In genomic region chrX:7852166-7852565, GRCh38 we compare ENCODE assay signal across 17 cellular contexts. TPM values are rescaled to one million over a fixed set of nuclear protein-coding genes. Genes with fewer than 3 reads are reported as not detected.
DNase-seq lines count a peak whose midpoint lies in the region; ATAC-seq and TF ChIP-seq lines count a peak whose summit lies in the region.
"Had no signal": no experiment of that assay in that cellular context is flagged by ENCODE, and none has a peak within 500 bp of the region (broad histone marks: within the 10 kb centered on the region; RNA-seq: fewer than 3 reads in every experiment).

No MANE protein-coding gene starts in this region.

- H2AFZ ChIP-seq in H9 (ENCODE audit: low read length): no peak overlapping the region

- H3K36me3 Mint-ChIP-seq in H9 (ENCODE audit: insufficient read depth in 1 of 3, low read depth in 3 of 3) (no peaks in the 10 kb centered on the region), glutamatergic neuron (ENCODE audit: unreplicated experiment) (no peaks in the 10 kb centered on the region)
- no peaks in the 10 kb centered on the region for H3K36me3 Mint-ChIP-seq in stimulated activated naive B cell treated with anti-CD40 and anti-IgM and Interleukin-4, amounts not matched to agents 10 μg/mL and 1 μg/mL and 100 μg/mL, for 72 hours

- H3K27ac ChIP-seq in H9 (ENCODE audit: insufficient read length, low read depth, low read length): no peak overlapping the region
- H3K27ac ChIP-seq: 22Rv1, SJCRH30 had no signal

- H3K4me3 Mint-ChIP-seq in H9 (no peak overlapping the region), glutamatergic neuron (ENCODE audit: unreplicated experiment) (no peak overlapping the region)
- H3K4me3 Mint-ChIP-seq in stimulated activated naive B cell treated with anti-CD40 and anti-IgM and Interleukin-4, amounts not matched to agents 10 μg/mL and 1 μg/mL and 100 μg/mL, for 72 hours: no peak overlapping the region

- H3K14ac ChIP-seq in H9 (ENCODE audit: insufficient read depth, low read length): no peak overlapping the region

- no peak overlapping the region for H2BK20ac ChIP-seq in H9 (ENCODE audit: low read depth, low read length, poor library complexity, severe bottlenecking)

- no peak overlapping the region for H2BK120ac ChIP-seq in H9 (ENCODE audit: low read depth, low read length, poor library complexity, severe bottlenecking)

- no peak overlapping the region for H4K8ac ChIP-seq in H9 (replicated peaks; ENCODE audit: insufficient read length, low read depth, low read length)

- no CpG with 5 or more reads among the region's 1 CpG for WGBS in H9 (ENCODE audit: extremely low coverage, insufficient read length, low lambda C conversion rate)

- no peaks in the 10 kb centered on the region for H3K9me3 ChIP-seq in H9 (ENCODE audit: control insufficient read depth, low read depth, low read length)
- H3K9me3 ChIP-seq: SJCRH30 had no signal

- H2BK5ac ChIP-seq in H9 (ENCODE audit: insufficient read length, low read length): no peak overlapping the region

- no peaks in the 10 kb centered on the region for H3K79me1 ChIP-seq in H9 (ENCODE audit: insufficient read depth, low read depth, low read length, poor library complexity, severe bottlenecking)

- H2AK5ac ChIP-seq in H9 (ENCODE audit: insufficient read length, low read length): no peak overlapping the region

- H3K79me2 ChIP-seq in H9 (ENCODE audit: insufficient read depth, low read length): no peaks in the 10 kb centered on the region

- no peaks in the 10 kb centered on the region; the same call in 1 of the 2 replicates for H3K4me1 ChIP-seq in H9 (ENCODE audit: insufficient read depth, low read length)
- H3K4me1 ChIP-seq: SJCRH30 had no signal

- no peaks in the 10 kb centered on the region for H3K9me3 Mint-ChIP-seq in H9
- no peaks in the 10 kb centered on the region for H3K9me3 Mint-ChIP-seq in glutamatergic neuron (ENCODE audit: unreplicated experiment)
- peaks cover 0 to 4% of the 10 kb centered on the region in 2 donors for H3K9me3 Mint-ChIP-seq in stimulated activated naive B cell treated with anti-CD40 and anti-IgM and Interleukin-4, amounts not matched to agents 10 μg/mL and 1 μg/mL and 100 μg/mL, for 72 hours

- no peak overlapping the region for H4K5ac ChIP-seq in H9 (ENCODE audit: insufficient read length, low read depth, low read length)

- H3K27me3 Mint-ChIP-seq in H9 (ENCODE audit: low read depth) (no peaks in the 10 kb centered on the region; the same call in 1 of the 2 replicates), glutamatergic neuron (ENCODE audit: unreplicated experiment) (no peaks in the 10 kb centered on the region)
- peaks cover 5% of the 10 kb centered on the region in 2 donors for H3K27me3 Mint-ChIP-seq in stimulated activated naive B cell treated with anti-CD40 and anti-IgM and Interleukin-4, amounts not matched to agents 10 μg/mL and 1 μg/mL and 100 μg/mL, for 72 hours

- H3K27ac Mint-ChIP-seq in H9: no peak overlapping the region
- no peak overlapping the region for H3K27ac Mint-ChIP-seq in glutamatergic neuron (ENCODE audit: unreplicated experiment)
- no peak overlapping the region for H3K27ac Mint-ChIP-seq in stimulated activated naive B cell treated with anti-CD40 and anti-IgM and Interleukin-4, amounts not matched to agents 10 μg/mL and 1 μg/mL and 100 μg/mL, for 72 hours

- in situ Hi-C loops in SK-MEL-5 (cut with HindIII; ENCODE audit: low pct_unique_long_range_greater_than_20kb, low sequenced_read_pairs): no loop called here

- peaks cover 0 to 6% of the 10 kb centered on the region in 2 experiments; a peak in 2 of 4 replicates for H3K4me1 Mint-ChIP-seq in H9
- H3K4me1 Mint-ChIP-seq in glutamatergic neuron (ENCODE audit: low read depth, unreplicated experiment): no peaks in the 10 kb centered on the region
- no peaks in the 10 kb centered on the region for H3K4me1 Mint-ChIP-seq in stimulated activated naive B cell treated with anti-CD40 and anti-IgM and Interleukin-4, amounts not matched to agents 10 μg/mL and 1 μg/mL and 100 μg/mL, for 72 hours

- no peak for ATAC-seq in stimulated activated naive B cell treated with anti-CD40 and anti-IgM and Interleukin-4, amounts not matched to agents 10 μg/mL and 1 μg/mL and 100 μg/mL, for 72 hours (replicated peaks)
- ATAC-seq: Panc1 had no signal

- no peak overlapping the region for H3K9ac ChIP-seq in H9 (ENCODE audit: extremely low read depth, insufficient read length, low read length)

- no peak overlapping the region for H3K4ac ChIP-seq in H9 (ENCODE audit: low read depth, low read length)

- H4K91ac ChIP-seq in H9 (ENCODE audit: insufficient read length, low read depth, low read length): no peak overlapping the region

- no peaks in the 10 kb centered on the region for H4K20me1 ChIP-seq in H9 (ENCODE audit: control insufficient read depth, insufficient read depth, insufficient read length)

- no peak overlapping the region for H3K18ac ChIP-seq in H9 (ENCODE audit: insufficient read length, low read depth, low read length)

- TF ChIP-seq CTCF in H9 (conservative IDR thresholded peaks at IDR 0.05) (peak; percentile 69), glutamatergic neuron (IDR thresholded peaks at IDR 0.05; ENCODE audit: partially characterized antibody, unreplicated experiment) (no peak)

- H2BK15ac ChIP-seq in H9 (ENCODE audit: low read depth, low read length): no peak overlapping the region

- no peak overlapping the region for H2BK12ac ChIP-seq in H9 (ENCODE audit: insufficient read length, low read depth, low read length)

- no peak overlapping the region for H3K4me2 ChIP-seq in H9 (ENCODE audit: insufficient read depth, insufficient read length, low read length)

- no peaks in the 10 kb centered on the region for H3K27me3 ChIP-seq in H9 (ENCODE audit: insufficient read depth, low read length)
- H3K27me3 ChIP-seq: SJCRH30 had no signal

- H3T11ph ChIP-seq in H9 (ENCODE audit: low read length): no peak overlapping the region

- no peak overlapping the region for H3K56ac ChIP-seq in H9 (ENCODE audit: insufficient read length, low read depth, low read length)

- DNase-seq in DMS 273 (lab: John Stamatoyannopoulos, UW; ENCODE audit: unreplicated experiment) (peak; percentile 8), DMS 273 treated with DMSO at 0.1 percent for 48 hours (lab: John Stamatoyannopoulos, UW) (no peak), H9 (no peak), SK-MEL-5 (ENCODE audit: low read depth, low spot score) (peak; percentile 15), iPS DF 4.7 (ENCODE audit: extremely low read depth, low spot score) (peak; percentile 1), 8988T (no peak), glutamatergic neuron (no peak)
- no peak for DNase-seq in stimulated activated naive B cell treated with anti-CD40 and anti-IgM and Interleukin-4, amounts not matched to agents 10 μg/mL and 1 μg/mL and 100 μg/mL, for 72 hours
- DNase-seq: KG1, NCI-H1417 treated with DMSO at 0.1 percent for 48 hours, NCI-H187 treated with DMSO at 0.1 percent for 48 hours, NCI-H2171, NCI-H774, SJCRH30 had no signal

- H3K23me2 ChIP-seq in H9 (ENCODE audit: insufficient read length, low read depth, low read length, poor library complexity, severe bottlenecking): no peaks in the 10 kb centered on the region

- H3K23ac ChIP-seq in H9 (ENCODE audit: insufficient read length, low read depth, low read length): no peak overlapping the region

RNA-seq across cellular contexts. Expression of gene VCX, which starts 9.2 kb away (rescaled TPM):
- total RNA-seq in H9 (2021) (not detected in 2 replicates), glutamatergic neuron (ENCODE audit: unreplicated experiment) (1.1 TPM)
- total RNA-seq in SK-MEL-5 (2014; rRNA removed; shearing (Covaris generic)): 0.16 and 0.85 TPM in 2 replicates
- polyA plus RNA-seq in SK-MEL-5 (2015; cell fraction: cytosol; rRNA removed): 1.9 and 3.1 TPM in 2 replicates
- polyA plus RNA-seq in SK-MEL-5 (2015; cell fraction: nucleus; rRNA removed): 1.1 and 1.5 TPM in 2 replicates
- total RNA-seq: SJCRH30 had no signal
- polyA plus RNA-seq: AG04450 had no signal

Comparison
In these comparisons a context has a peak if more than half of its experiments do, and no peak if none do; other contexts are left out.
1. DNase-seq: peak in DMS 273 (single experiment), SK-MEL-5 (single experiment) and iPS DF 4.7 (single experiment); none in DMS 273 treated with DMSO at 0.1 percent for 48 hours (single experiment), H9 (single experiment), 8988T (single experiment), glutamatergic neuron (single experiment) and stimulated activated naive B cell treated with anti-CD40 and anti-IgM and Interleukin-4, amounts not matched to agents 10 μg/mL and 1 μg/mL and 100 μg/mL, for 72 hours (single experiment).